In genomic region chr1:33177996-33178540, GRCh38 we compare ENCODE assay signal across 15 cellular contexts.
"Had no signal": no experiment of that assay in that cellular context is flagged by ENCODE, and none has a peak within 500 bp of the region (broad histone marks: within the 10 kb centered on the region; RNA-seq: fewer than 3 reads in every experiment).

No MANE protein-coding gene starts in this region.

- H3K27ac ChIP-seq: lower lobe of right lung, sigmoid colon, suprapubic skin, upper lobe of right lung had no signal

- H3K27ac Mint-ChIP-seq: activated T-cell treated with anti-CD3 and anti-CD28 coated beads, Interleukin-2, amount 50 U/mL, for 72 hours; dendritic cell treated with granulocyte-macrophage colony-stimulating factor and Interleukin-4, amounts not matched to agents 40 ng/mL and 50 ng/mL, for 4 days had no signal

- H3K9me3 Mint-ChIP-seq: activated T-cell treated with anti-CD3 and anti-CD28 coated beads, Interleukin-2, amount 50 U/mL, for 72 hours; dendritic cell treated with granulocyte-macrophage colony-stimulating factor and Interleukin-4, amounts not matched to agents 40 ng/mL and 50 ng/mL, for 4 days; naive thymus-derived CD8-positive, alpha-beta T cell had no signal

- DNase-seq: activated CD4-positive, alpha-beta T cell treated with anti-CD3 and anti-CD28 coated beads, Interleukin-2, amount 50 U/mL, for 4 hours; activated naive CD4-positive, alpha-beta T cell treated with anti-CD3 and anti-CD28 coated beads, Interleukin-2, amount 50 U/mL, for 16 hours; activated T-cell treated with anti-CD3 and anti-CD28 coated beads, Interleukin-2, amount 50 U/mL, for 72 hours; central memory CD4-positive, alpha-beta T cell; erythroblast; lower lobe of right lung; midbrain; naive thymus-derived CD8-positive, alpha-beta T cell; occipital lobe; sigmoid colon; stimulated activated CD4-positive, alpha-beta T cell treated with anti-CD3 and anti-CD28 coated beads, Interleukin-12 subunit alpha, Interleukin-12 subunit beta, amount 100 ng/mL, for 4 hours; stimulated activated naive CD4-positive, alpha-beta T cell treated with Interleukin-2 at 50 U/mL for 16 hours; upper lobe of right lung had no signal

- H3K4me3 Mint-ChIP-seq: activated T-cell treated with anti-CD3 and anti-CD28 coated beads, Interleukin-2, amount 50 U/mL, for 72 hours; dendritic cell treated with granulocyte-macrophage colony-stimulating factor and Interleukin-4, amounts not matched to agents 40 ng/mL and 50 ng/mL, for 4 days had no signal
